ENCODE assay signal across 8 cellular contexts in the genomic region with DNA sequence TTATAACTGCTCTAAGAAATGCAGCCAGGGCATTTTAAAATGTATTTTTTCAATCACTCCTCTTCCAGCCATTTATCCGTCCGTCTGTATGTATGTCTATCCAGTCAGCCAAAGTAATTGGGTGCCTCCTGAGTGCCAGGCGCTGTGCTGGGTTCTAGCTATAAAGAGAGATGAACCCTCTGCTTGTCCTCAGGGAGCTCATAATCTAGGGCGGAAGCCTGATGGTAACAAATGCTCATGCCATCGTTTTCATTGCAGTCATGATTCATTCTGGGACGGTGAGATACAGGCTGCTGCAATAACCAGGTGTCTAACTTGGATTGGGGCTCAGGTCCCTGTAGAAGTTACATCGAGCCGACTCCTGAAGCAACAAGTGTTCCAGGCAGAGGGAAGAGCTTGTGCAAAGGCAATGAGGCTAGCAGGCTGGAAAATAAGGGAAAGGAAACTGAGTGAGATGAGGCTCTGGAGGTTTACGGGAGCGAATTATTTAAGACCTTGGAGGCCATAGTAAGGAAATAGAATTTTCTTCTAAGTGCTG. TPM values are rescaled to one million over a fixed set of nuclear protein-coding genes. Genes with fewer than 3 reads are reported as not detected.
A peak's percentile ranks its signal among the peaks of the same experiment; 100 is the strongest.
DNase-seq lines count a peak whose midpoint lies in the region; ATAC-seq, FAIRE-seq and TF ChIP-seq lines count a peak whose summit lies in the region.

No MANE protein-coding gene starts in this region.

- TF ChIP-seq POLR2A in GM12878 (IDR thresholded peaks at IDR 0.05; ENCODE audit: low read depth, low read length) (no peak), vagina (IDR thresholded peaks at IDR 0.05) (no peak)

- no peaks in the 10 kb centered on the region for H3K79me1 ChIP-seq in mesenchymal stem cell (replicated peaks; ENCODE audit: low read length, poor library complexity, severe bottlenecking)

- H2BK12ac ChIP-seq in mesenchymal stem cell (ENCODE audit: low read length in 2 of 2): peak overlapping the region in 1 of 2 experiments; percentile 15

- DNase-seq in left ventricle myocardium inferior (no peak), left cardiac atrium (no peak), GM12878 (ENCODE audit: low read depth, low spot score) (no peak), mesenchymal stem cell (no peak), vagina (ENCODE audit: extremely low spot score in 2 of 2) (no peak), NCI-H345 (lab: John Stamatoyannopoulos, UW) (no peak), A172 (ENCODE audit: low spot score) (no peak)

- H2BK15ac ChIP-seq in mesenchymal stem cell (ENCODE audit: low read depth, poor library complexity, severe bottlenecking): no peak overlapping the region

- no peak overlapping the region for H2AK5ac ChIP-seq in mesenchymal stem cell (ENCODE audit: low read length, severe bottlenecking)

- peak overlapping the region in 1 of 2 experiments; percentile 13 for H3K4ac ChIP-seq in mesenchymal stem cell (ENCODE audit: low read depth in 1 of 2, low read length in 2 of 2)

- no peak overlapping the region for H3K14ac ChIP-seq in mesenchymal stem cell (ENCODE audit: low read length in 2 of 2)

- H3K4me1 ChIP-seq in left ventricle myocardium inferior (peaks cover 77% of the 10 kb centered on the region), GM12878 (ENCODE audit: control insufficient read depth, insufficient read depth, low read length) (peaks cover 61% of the 10 kb centered on the region), mesenchymal stem cell (ENCODE audit: control insufficient read depth, insufficient read depth, low read depth, low read length) (peaks cover 12% of the 10 kb centered on the region), vagina (peaks cover 28% of the 10 kb centered on the region)

- in situ Hi-C loops in GM12878 (cut with MboI): loop anchor here (5.0 kb wide), 4 partner anchors 53 to 358 kb away; no protein-coding TSS in a partner anchor

- no peaks in the 10 kb centered on the region for H3K79me2 ChIP-seq in GM12878 (ENCODE audit: control insufficient read depth, insufficient read depth, low read length)

- no peak for FAIRE-seq in GM12878 (lab: Jason Lieb, UNC)

- H2BK120ac ChIP-seq in mesenchymal stem cell (ENCODE audit: low read depth, low read length): no peak overlapping the region

- WGBS in GM12878 (ENCODE audit: insufficient coverage, insufficient replicate concordance, low lambda C conversion rate, missing lambda C conversion rate): 23% methylated on average over 10 of the region's 10 CpGs
- 89% methylated on average over 10 of the region's 10 CpGs for WGBS in mesenchymal stem cell

- TF ChIP-seq CTCF in left ventricle myocardium inferior (IDR thresholded peaks at IDR 0.05; ENCODE audit: borderline replicate concordance) (no peak), GM12878 (IDR thresholded peaks at IDR 0.05 in 2 of 3, conservative IDR thresholded peaks at IDR 0.05 in 1 of 3; ENCODE audit: control insufficient read depth in 2 of 3, extremely low read depth in 1 of 3, insufficient read depth in 1 of 3, low read depth in 3 of 3, low read length in 3 of 3) (no peak), vagina (IDR thresholded peaks at IDR 0.05) (no peak)

- H3K4me2 ChIP-seq in GM12878 (ENCODE audit: control insufficient read depth, insufficient read depth) (peak overlapping the region; percentile 89), mesenchymal stem cell (ENCODE audit: low read length, poor library complexity, severe bottlenecking) (no peak overlapping the region)

- POLR2A ChIA-PET in GM12878 (lab: Charles Lee): interaction anchor here (1.2 to 5.9 kb wide), 9 partner anchors 11 to 243 kb away, joined by 3 to 141 read pairs (median 7); a partner anchor contains a TSS

- H3K27ac ChIP-seq in left ventricle myocardium inferior (replicated peaks) (peak overlapping the region; percentile 97), GM12878 (ENCODE audit: control insufficient read depth, insufficient read depth) (peak overlapping the region; percentile 87), mesenchymal stem cell (ENCODE audit: low read length, poor library complexity, severe bottlenecking) (no peak overlapping the region), vagina (peak overlapping the region; percentile 97)

- H3K27me3 ChIP-seq in left ventricle myocardium inferior (ENCODE audit: low read depth) (no peaks in the 10 kb centered on the region), GM12878 (replicated peaks in 1 of 2; ENCODE audit: control insufficient read depth in 2 of 2, insufficient read depth in 2 of 2, low read length in 1 of 2) (no peaks in the 10 kb centered on the region), mesenchymal stem cell (ENCODE audit: control insufficient read depth in 1 of 2, insufficient read depth in 1 of 2, low read length in 2 of 2) (no peaks in the 10 kb centered on the region), vagina (no peaks in the 10 kb centered on the region)

- H3K18ac ChIP-seq in mesenchymal stem cell (ENCODE audit: low read depth in 1 of 2, low read length in 2 of 2): no peak overlapping the region

- no peaks in the 10 kb centered on the region for H4K20me1 ChIP-seq in GM12878 (ENCODE audit: control insufficient read depth, insufficient read depth)

- no peak overlapping the region for H2BK5ac ChIP-seq in mesenchymal stem cell (ENCODE audit: low read depth, low read length, poor library complexity, severe bottlenecking)

- H3K9ac ChIP-seq in GM12878 (ENCODE audit: control insufficient read depth, insufficient read depth, low read length) (peak overlapping the region; percentile 69), mesenchymal stem cell (ENCODE audit: low read length) (peak overlapping the region; percentile 79)

- ATAC-seq in left cardiac atrium: no peak
- peak; percentile 1 for ATAC-seq in GM12878
- ATAC-seq in GM21515 (IDR thresholded peaks at IDR 0.05; ENCODE audit: unreplicated experiment): no peak

- no peak overlapping the region for H4K91ac ChIP-seq in mesenchymal stem cell (ENCODE audit: low read length)

- CTCF ChIA-PET in GM12878 (lab: Yijun Ruan, JAX): interaction anchor here (0.6 to 8.8 kb wide), 14 partner anchors 9 to 265 kb away, joined by 3 to 327 read pairs (median 6); a partner anchor contains a TSS

- no peak for TF ChIP-seq EP300 in GM12878 (IDR thresholded peaks at IDR 0.05; ENCODE audit: borderline replicate concordance in 1 of 2, control insufficient read depth in 1 of 2, low read depth in 2 of 2, low read length in 2 of 2)

- no peak overlapping the region for H4K8ac ChIP-seq in mesenchymal stem cell (ENCODE audit: low read length)

- BruUV-seq in GM12878 (replicated peaks; lab: Mats Ljungman, UMichigan): TSS peak; percentile 91

- intact Hi-C loops in left ventricle myocardium inferior (cut with micrococcal nuclease) (no loop called here), left cardiac atrium (cut with DNase I) (loop anchor here (2.0 to 10.0 kb wide), 3 partner anchors 48 to 258 kb away; no protein-coding TSS in a partner anchor), GM12878 (cut with micrococcal nuclease; ENCODE audit: unreplicated experiment) (loop anchor here (5.0 to 10.0 kb wide), 2 partner anchors 243 to 336 kb away; a partner anchor contains a TSS), vagina (cut with DNase I) (loop anchor here (10.0 kb wide), 2 partner anchors 266 to 356 kb away; a partner anchor contains a TSS)

- RAD21 ChIA-PET in GM12878 (lab: Charles Lee; ENCODE audit: unreplicated experiment): interaction anchor here (0.7 to 8.8 kb wide), 8 partner anchors 11 to 104 kb away, joined by 3 to 268 read pairs (median 10); a partner anchor contains a TSS

- no peak for TF ChIP-seq RAD21 in GM12878 (IDR thresholded peaks at IDR 0.05; ENCODE audit: insufficient read depth, low read depth, low read length)

- H3K4me3 ChIP-seq in left ventricle myocardium inferior (peak overlapping the region; percentile 70), GM12878 (peak overlapping the region; percentile 72), mesenchymal stem cell (ENCODE audit: insufficient read depth in 1 of 2, low read depth in 1 of 2, low read length in 2 of 2) (peak overlapping the region in 1 of 2 experiments; percentile 70), vagina (peak overlapping the region; percentile 63 to 64)

- H2AFZ ChIP-seq in GM12878 (ENCODE audit: control insufficient read depth, low read depth, low read length) (peak overlapping the region; percentile 13), mesenchymal stem cell (ENCODE audit: low read depth, low read length) (no peak overlapping the region)

- SMC1A ChIA-PET in GM12878 (lab: Charles Lee; ENCODE audit: uncharacterized antibody, unreplicated experiment): interaction anchor here (1.9 to 8.0 kb wide), 7 partner anchors 10 to 104 kb away, joined by 6 to 248 read pairs (median 28); a partner anchor contains a TSS

- H3K36me3 ChIP-seq in left ventricle myocardium inferior (peaks cover under 1% of the 10 kb centered on the region), GM12878 (ENCODE audit: control insufficient read depth in 2 of 2, insufficient read depth in 2 of 2, low read length in 1 of 2) (no peaks in the 10 kb centered on the region), mesenchymal stem cell (ENCODE audit: control insufficient read depth in 1 of 2, insufficient read depth in 2 of 2, low read depth in 1 of 2, low read length in 2 of 2) (peaks cover 0 to 6% of the 10 kb centered on the region in 2 experiments), vagina (no peaks in the 10 kb centered on the region)

- H3K23ac ChIP-seq in mesenchymal stem cell (ENCODE audit: low read length in 2 of 2): no peak overlapping the region

- H3K9me3 ChIP-seq in left ventricle myocardium inferior (replicated peaks) (no peaks in the 10 kb centered on the region), GM12878 (replicated peaks; ENCODE audit: control insufficient read depth, insufficient read depth, low read length) (no peaks in the 10 kb centered on the region), mesenchymal stem cell (ENCODE audit: control insufficient read depth, low read length) (no peaks in the 10 kb centered on the region), vagina (no peaks in the 10 kb centered on the region)

RNA-seq across cellular contexts. Expression of a gene that starts 11.6 kb away (rescaled TPM):
- total RNA-seq in left ventricle myocardium inferior (39.2 TPM), left cardiac atrium (100 to 1,000 TPM in 1 of 2 donors, 10 to 100 TPM in 1; 40.6 to 143 TPM), GM12878 (2014; rRNA removed) (79.4 and 89.5 TPM in 2 replicates), GM12878 (2014; rRNA removed; fragmentation: Illumina TruSeq; extraction: Trizol) (30.1 and 35.1 TPM in 2 replicates), GM12878 (2021) (70.3 and 81.4 TPM in 2 replicates), vagina (28.2 TPM)
- total RNA-seq in GM12878 (2013; cell fraction: nucleolus; rRNA removed): 20.9 and 21.2 TPM in 2 replicates
- 41.1 TPM for polyA plus RNA-seq in GM12878 (2011; ENCODE audit: low read depth)
- polyA plus RNA-seq in GM12878 (2011; rRNA removed) (81.1 and 113 TPM in 2 replicates), GM12878 (2014; fragmentation: Illumina TruSeq; extraction: Trizol) (36.6 and 41.3 TPM in 2 replicates), GM12878 (2014; fragmentation: Nextera tagmentation; extraction: Ambion mirVana) (10 to 100 TPM in 1 of 2 experiments, 1 to 10 TPM in 1; 5.6 to 21.0 TPM), GM12878 (2014; rRNA removed) (63.9 and 67.7 TPM in 2 replicates), GM12878 (2016; fragmentation: Nextera tagmentation; extraction: Ambion mirVana) (100 to 1,000 TPM in 1 of 2 experiments, 10 to 100 TPM in 1; 97.0 to 123 TPM)
- polyA plus RNA-seq in GM12878 (2011; cell fraction: cytosol; rRNA removed): 134 and 138 TPM in 2 replicates
- polyA plus RNA-seq in GM12878 (2011; cell fraction: nucleus; rRNA removed): 40.8 and 41.8 TPM in 2 replicates
- 76.1 and 123 TPM in 2 replicates for polyA plus RNA-seq in GM12878 (2012)
- polyA minus RNA-seq in GM12878 (2011; rRNA and poly(A)+ RNA removed): 19.2 and 36.0 TPM in 2 replicates
- polyA minus RNA-seq in GM12878 (2011; cell fraction: cytosol; rRNA and poly(A)+ RNA removed): 26.6 and 31.1 TPM in 2 replicates
- 6.8 and 7.5 TPM in 2 replicates for polyA minus RNA-seq in GM12878 (2011; cell fraction: nucleus; rRNA and poly(A)+ RNA removed)
- 52.5 TPM for polyA plus RNA-seq in mesenchymal stem cell (2013, experiment 1 of 2)
- polyA plus RNA-seq in mesenchymal stem cell (2013, experiment 2 of 2): 54.3 TPM
- 24.9 and 32.0 TPM in 2 replicates for total RNA-seq in A172 (2014; rRNA removed; shearing (Covaris generic))

RNA-seq across cellular contexts. Expression of a gene that starts 25.4 kb away (rescaled TPM):
- total RNA-seq in left ventricle myocardium inferior (3.5 TPM), left cardiac atrium (10 to 100 TPM in 1 of 2 donors, 1 to 10 TPM in 1; 8.6 to 10.7 TPM), GM12878 (2014; rRNA removed) (97.3 and 105 TPM in 2 replicates), GM12878 (2014; rRNA removed; fragmentation: Illumina TruSeq; extraction: Trizol) (53.3 and 54.3 TPM in 2 replicates), GM12878 (2021) (80.2 and 83.8 TPM in 2 replicates), vagina (18.4 TPM)
- 199 and 205 TPM in 2 replicates for total RNA-seq in GM12878 (2013; cell fraction: nucleolus; rRNA removed)
- 34.5 TPM for polyA plus RNA-seq in GM12878 (2011; ENCODE audit: low read depth)
- polyA plus RNA-seq in GM12878 (2011; rRNA removed) (129 and 193 TPM in 2 replicates), GM12878 (2014; fragmentation: Illumina TruSeq; extraction: Trizol) (59.5 and 80.8 TPM in 2 replicates), GM12878 (2014; fragmentation: Nextera tagmentation; extraction: Ambion mirVana) (10 to 100 TPM; 10.9 to 13.1 TPM), GM12878 (2014; rRNA removed) (108 and 127 TPM in 2 replicates), GM12878 (2016; fragmentation: Nextera tagmentation; extraction: Ambion mirVana) (10 to 100 TPM; 60.1 to 68.6 TPM)
- 212 and 255 TPM in 2 replicates for polyA plus RNA-seq in GM12878 (2011; cell fraction: cytosol; rRNA removed)
- 826 and 1,005 TPM in 2 replicates for polyA plus RNA-seq in GM12878 (2011; cell fraction: nucleus; rRNA removed)
- polyA plus RNA-seq in GM12878 (2012): 59.3 and 73.9 TPM in 2 replicates
- 91.0 and 144 TPM in 2 replicates for polyA minus RNA-seq in GM12878 (2011; rRNA and poly(A)+ RNA removed)
- 35.3 and 38.5 TPM in 2 replicates for polyA minus RNA-seq in GM12878 (2011; cell fraction: cytosol; rRNA and poly(A)+ RNA removed)
- polyA minus RNA-seq in GM12878 (2011; cell fraction: nucleus; rRNA and poly(A)+ RNA removed): 102 and 127 TPM in 2 replicates
- 0.04 TPM for polyA plus RNA-seq in mesenchymal stem cell (2013, experiment 1 of 2)
- 0.03 TPM for polyA plus RNA-seq in mesenchymal stem cell (2013, experiment 2 of 2)
- total RNA-seq in A172 (2014; rRNA removed; shearing (Covaris generic)): not detected in 2 replicates

RNA-seq across cellular contexts. Expression of a gene that starts 56.4 kb away (rescaled TPM):
- total RNA-seq in left ventricle myocardium inferior (40.1 TPM), left cardiac atrium (10 to 100 TPM; 37.6 to 39.1 TPM), GM12878 (2014; rRNA removed) (1.1 and 2.0 TPM in 2 replicates), GM12878 (2014; rRNA removed; fragmentation: Illumina TruSeq; extraction: Trizol) (0.85 and 1.1 TPM in 2 replicates), GM12878 (2021) (10.6 and 13.0 TPM in 2 replicates), vagina (62.4 TPM)
- total RNA-seq in GM12878 (2013; cell fraction: nucleolus; rRNA removed): 19.7 and 22.3 TPM in 2 replicates
- 2.3 TPM for polyA plus RNA-seq in GM12878 (2011; ENCODE audit: low read depth)
- polyA plus RNA-seq in GM12878 (2011; rRNA removed) (1.1 and 1.2 TPM in 2 replicates), GM12878 (2014; fragmentation: Illumina TruSeq; extraction: Trizol) (1.3 and 1.9 TPM in 2 replicates), GM12878 (2014; fragmentation: Nextera tagmentation; extraction: Ambion mirVana) (under 1 TPM; 0.21 to 0.26 TPM), GM12878 (2014; rRNA removed) (5.3 and 7.4 TPM in 2 replicates), GM12878 (2016; fragmentation: Nextera tagmentation; extraction: Ambion mirVana) (1 to 10 TPM; 1.4 to 2.0 TPM)
- polyA plus RNA-seq in GM12878 (2011; cell fraction: cytosol; rRNA removed): 1.3 and 1.6 TPM in 2 replicates
- 7.1 and 10.9 TPM in 2 replicates for polyA plus RNA-seq in GM12878 (2011; cell fraction: nucleus; rRNA removed)
- 4.1 and 6.0 TPM in 2 replicates for polyA plus RNA-seq in GM12878 (2012)
- polyA minus RNA-seq in GM12878 (2011; rRNA and poly(A)+ RNA removed): 2.3 and 2.4 TPM in 2 replicates
- 2.8 and 4.8 TPM in 2 replicates for polyA minus RNA-seq in GM12878 (2011; cell fraction: cytosol; rRNA and poly(A)+ RNA removed)
- polyA minus RNA-seq in GM12878 (2011; cell fraction: nucleus; rRNA and poly(A)+ RNA removed): 3.5 and 4.5 TPM in 2 replicates
- polyA plus RNA-seq in mesenchymal stem cell (2013, experiment 1 of 2): 27.0 TPM
- 24.1 TPM for polyA plus RNA-seq in mesenchymal stem cell (2013, experiment 2 of 2)
- total RNA-seq in A172 (2014; rRNA removed; shearing (Covaris generic)): 3.4 and 7.6 TPM in 2 replicates
